Comparison of ENCODE assay signal across 2 cellular contexts in the genomic region with DNA sequence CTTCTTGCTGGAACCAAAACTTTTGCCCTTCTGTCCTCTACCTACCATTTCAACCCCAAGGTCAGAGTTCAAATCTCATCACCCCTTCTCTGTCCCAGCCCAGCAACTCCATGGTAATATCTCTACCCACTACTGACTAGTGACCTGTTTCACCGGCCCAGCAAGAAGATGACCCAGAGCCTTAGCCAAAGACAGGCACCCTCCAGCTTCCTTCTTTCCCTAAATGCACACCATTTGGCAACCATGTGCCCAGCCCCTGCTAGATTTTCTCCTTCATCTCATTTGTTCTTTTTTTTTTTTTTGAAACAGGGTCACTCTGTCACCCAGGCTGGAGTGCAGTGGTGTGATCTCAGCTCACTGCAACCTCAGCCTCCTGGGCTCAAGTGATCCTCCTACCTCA.
TF ChIP-seq lines count a peak whose summit lies in the region.

No MANE protein-coding gene starts in this region.

TF ChIP-seq in A549, 52 proteins besides CTCF, POLR2A, EP300 and RAD21:
- TF ChIP-seq TFCP2L1 (CRISPR knock-in tag; IDR thresholded peaks at IDR 0.05) (no peak), HDAC2 (IDR thresholded peaks at IDR 0.05) (no peak), NFE2L2 (conservative IDR thresholded peaks at IDR 0.05; ENCODE audit: low read length) (no peak)

TF ChIP-seq in GM12878, 131 proteins besides CTCF, POLR2A, EP300 and RAD21:
- TF ChIP-seq, protein P1, sequence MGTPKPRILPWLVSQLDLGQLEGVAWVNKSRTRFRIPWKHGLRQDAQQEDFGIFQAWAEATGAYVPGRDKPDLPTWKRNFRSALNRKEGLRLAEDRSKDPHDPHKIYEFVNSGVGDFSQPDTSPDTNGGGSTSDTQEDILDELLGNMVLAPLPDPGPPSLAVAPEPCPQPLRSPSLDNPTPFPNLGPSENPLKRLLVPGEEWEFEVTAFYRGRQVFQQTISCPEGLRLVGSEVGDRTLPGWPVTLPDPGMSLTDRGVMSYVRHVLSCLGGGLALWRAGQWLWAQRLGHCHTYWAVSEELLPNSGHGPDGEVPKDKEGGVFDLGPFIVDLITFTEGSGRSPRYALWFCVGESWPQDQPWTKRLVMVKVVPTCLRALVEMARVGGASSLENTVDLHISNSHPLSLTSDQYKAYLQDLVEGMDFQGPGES (IDR thresholded peaks at IDR 0.05) = no peak
- TF ChIP-seq, protein P2, sequence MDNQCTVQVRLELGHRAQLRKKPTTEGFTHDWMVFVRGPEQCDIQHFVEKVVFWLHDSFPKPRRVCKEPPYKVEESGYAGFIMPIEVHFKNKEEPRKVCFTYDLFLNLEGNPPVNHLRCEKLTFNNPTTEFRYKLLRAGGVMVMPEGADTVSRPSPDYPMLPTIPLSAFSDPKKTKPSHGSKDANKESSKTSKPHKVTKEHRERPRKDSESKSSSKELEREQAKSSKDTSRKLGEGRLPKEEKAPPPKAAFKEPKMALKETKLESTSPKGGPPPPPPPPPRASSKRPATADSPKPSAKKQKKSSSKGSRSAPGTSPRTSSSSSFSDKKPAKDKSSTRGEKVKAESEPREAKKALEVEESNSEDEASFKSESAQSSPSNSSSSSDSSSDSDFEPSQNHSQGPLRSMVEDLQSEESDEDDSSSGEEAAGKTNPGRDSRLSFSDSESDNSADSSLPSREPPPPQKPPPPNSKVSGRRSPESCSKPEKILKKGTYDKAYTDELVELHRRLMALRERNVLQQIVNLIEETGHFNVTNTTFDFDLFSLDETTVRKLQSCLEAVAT (IDR thresholded peaks at IDR 0.05) = no peak
- no peak for TF ChIP-seq IKZF1 (conservative IDR thresholded peaks at IDR 0.05)
- no peak for TF ChIP-seq MEF2B (IDR thresholded peaks at IDR 0.05; ENCODE audit: partially characterized antibody, poor library complexity, severe bottlenecking)
- TF ChIP-seq, protein P3, sequence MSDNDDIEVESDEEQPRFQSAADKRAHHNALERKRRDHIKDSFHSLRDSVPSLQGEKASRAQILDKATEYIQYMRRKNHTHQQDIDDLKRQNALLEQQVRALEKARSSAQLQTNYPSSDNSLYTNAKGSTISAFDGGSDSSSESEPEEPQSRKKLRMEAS (IDR thresholded peaks at IDR 0.05; ENCODE audit: low read depth, low read length) = no peak
- TF ChIP-seq MTA2 (IDR thresholded peaks at IDR 0.05; ENCODE audit: low read depth) = no peak
- TF ChIP-seq, protein P4, sequence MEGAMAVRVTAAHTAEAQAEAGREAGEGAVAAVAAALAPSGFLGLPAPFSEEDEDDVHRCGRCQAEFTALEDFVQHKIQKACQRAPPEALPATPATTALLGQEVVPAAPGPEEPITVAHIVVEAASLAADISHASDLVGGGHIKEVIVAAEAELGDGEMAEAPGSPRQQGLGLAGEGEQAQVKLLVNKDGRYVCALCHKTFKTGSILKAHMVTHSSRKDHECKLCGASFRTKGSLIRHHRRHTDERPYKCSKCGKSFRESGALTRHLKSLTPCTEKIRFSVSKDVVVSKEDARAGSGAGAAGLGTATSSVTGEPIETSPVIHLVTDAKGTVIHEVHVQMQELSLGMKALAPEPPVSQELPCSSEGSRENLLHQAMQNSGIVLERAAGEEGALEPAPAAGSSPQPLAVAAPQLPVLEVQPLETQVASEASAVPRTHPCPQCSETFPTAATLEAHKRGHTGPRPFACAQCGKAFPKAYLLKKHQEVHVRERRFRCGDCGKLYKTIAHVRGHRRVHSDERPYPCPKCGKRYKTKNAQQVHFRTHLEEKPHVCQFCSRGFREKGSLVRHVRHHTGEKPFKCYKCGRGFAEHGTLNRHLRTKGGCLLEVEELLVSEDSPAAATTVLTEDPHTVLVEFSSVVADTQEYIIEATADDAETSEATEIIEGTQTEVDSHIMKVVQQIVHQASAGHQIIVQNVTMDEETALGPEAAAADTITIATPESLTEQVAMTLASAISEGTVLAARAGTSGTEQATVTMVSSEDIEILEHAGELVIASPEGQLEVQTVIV (IDR thresholded peaks at IDR 0.05; ENCODE audit: borderline replicate concordance, partially characterized antibody) = no peak
